In the genomic region with DNA sequence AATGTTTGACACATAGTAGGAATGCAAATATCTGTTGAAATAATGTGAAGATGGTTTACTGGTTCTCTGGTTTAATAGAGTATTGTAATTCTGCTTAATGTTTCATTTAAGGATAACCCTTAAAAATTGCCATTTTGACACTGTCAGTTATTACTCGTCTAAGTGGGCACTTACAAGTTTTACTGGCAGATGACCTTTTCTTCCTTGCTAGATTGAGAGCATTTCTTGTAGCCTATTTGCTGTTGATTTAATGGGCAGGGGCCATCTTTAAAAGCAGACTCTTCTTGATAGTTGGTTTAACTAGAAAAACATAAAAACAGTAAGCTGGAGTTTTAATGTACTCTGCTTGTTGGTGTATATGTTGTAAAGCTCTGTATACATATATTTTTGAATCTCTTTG, we compare ENCODE assay signal across 8 cellular contexts. TPM values are rescaled to one million over a fixed set of nuclear protein-coding genes. Genes with fewer than 3 reads are reported as not detected.
DNase-seq lines count a peak whose midpoint lies in the region; ATAC-seq and TF ChIP-seq lines count a peak whose summit lies in the region.

No MANE protein-coding gene starts in this region.

- no peaks in the 10 kb centered on the region for H3K27me3 Mint-ChIP-seq in activated T-helper 1 cell treated with anti-CD3 and anti-CD28 coated beads, Interleukin-12 subunit alpha, Interleukin-12 subunit beta, Interleukin-2, Interleukin-4 antibody, amounts not matched to agents 30 ng/mL and 10 ng/mL and 1 ng/mL, durations not matched to agents 14 hours and 24 hours and 36 hours (ENCODE audit: insufficient read depth)
- H3K27me3 Mint-ChIP-seq in type B pancreatic cell, result peaks cover 3% of the 10 kb centered on the region

- intact Hi-C loops in Right ventricle myocardium inferior (cut with DNase I) (loop anchor here (2.0 to 10.0 kb wide), 2 partner anchors 73 to 137 kb away; a partner anchor contains a TSS), left lung (cut with DNase I) (no loop called here)
- intact Hi-C loops in activated T-helper 1 cell treated with anti-CD3 and anti-CD28 coated beads, Interleukin-12 subunit alpha, Interleukin-12 subunit beta, Interleukin-2, Interleukin-4 antibody, amounts not matched to agents 30 ng/mL and 10 ng/mL and 1 ng/mL, durations not matched to agents 14 hours and 24 hours and 36 hours (cut with micrococcal nuclease), result loop anchor here (2.0 to 5.0 kb wide), 3 partner anchors 37 to 709 kb away; a partner anchor contains a TSS

- H3K27me3 ChIP-seq in cardiac muscle cell (no peaks in the 10 kb centered on the region), left lung (peaks cover 0 to 11% of the 10 kb centered on the region in 2 donors)

- ATAC-seq in Right ventricle myocardium inferior, result no peak
- no peak for ATAC-seq in left lung
- ATAC-seq in left lobe of liver, result no peak

- H3K27ac ChIP-seq in cardiac muscle cell, result peak overlapping the region; percentile 99
- H3K27ac ChIP-seq in left lung, result peak overlapping the region in 1 of 2 donors; percentile 15

- peak overlapping the region; percentile 97 for H3K4me3 Mint-ChIP-seq in activated T-helper 1 cell treated with anti-CD3 and anti-CD28 coated beads, Interleukin-12 subunit alpha, Interleukin-12 subunit beta, Interleukin-2, Interleukin-4 antibody, amounts not matched to agents 30 ng/mL and 10 ng/mL and 1 ng/mL, durations not matched to agents 14 hours and 24 hours and 36 hours
- peak overlapping the region; percentile 100 for H3K4me3 Mint-ChIP-seq in type B pancreatic cell

- TF ChIP-seq CTCF in cardiac muscle cell (IDR thresholded peaks at IDR 0.05; ENCODE audit: low read depth, low read length) (no peak), left lung (IDR thresholded peaks at IDR 0.05) (no peak), type B pancreatic cell (conservative IDR thresholded peaks at IDR 0.05) (no peak)

- peak overlapping the region; percentile 10 for H3K27ac Mint-ChIP-seq in activated T-helper 1 cell treated with anti-CD3 and anti-CD28 coated beads, Interleukin-12 subunit alpha, Interleukin-12 subunit beta, Interleukin-2, Interleukin-4 antibody, amounts not matched to agents 30 ng/mL and 10 ng/mL and 1 ng/mL, durations not matched to agents 14 hours and 24 hours and 36 hours
- H3K27ac Mint-ChIP-seq in type B pancreatic cell, result peak overlapping the region; percentile 98

- H3K4me3 ChIP-seq in cardiac muscle cell (peak overlapping the region; percentile 91), left lung (peak overlapping the region; percentile 81 to 88)

- H3K9me3 Mint-ChIP-seq in activated T-helper 1 cell treated with anti-CD3 and anti-CD28 coated beads, Interleukin-12 subunit alpha, Interleukin-12 subunit beta, Interleukin-2, Interleukin-4 antibody, amounts not matched to agents 30 ng/mL and 10 ng/mL and 1 ng/mL, durations not matched to agents 14 hours and 24 hours and 36 hours, result no peaks in the 10 kb centered on the region
- H3K9me3 Mint-ChIP-seq in type B pancreatic cell, result no peaks in the 10 kb centered on the region

- peaks cover 28% of the 10 kb centered on the region for H3K4me1 Mint-ChIP-seq in activated T-helper 1 cell treated with anti-CD3 and anti-CD28 coated beads, Interleukin-12 subunit alpha, Interleukin-12 subunit beta, Interleukin-2, Interleukin-4 antibody, amounts not matched to agents 30 ng/mL and 10 ng/mL and 1 ng/mL, durations not matched to agents 14 hours and 24 hours and 36 hours (ENCODE audit: low read depth)
- peaks cover 31% of the 10 kb centered on the region for H3K4me1 Mint-ChIP-seq in type B pancreatic cell (ENCODE audit: unreplicated experiment)

- no peaks in the 10 kb centered on the region for H3K36me3 ChIP-seq in cardiac muscle cell
- H3K36me3 ChIP-seq in left lung, result no peaks in the 10 kb centered on the region

- H3K9me3 ChIP-seq in cardiac muscle cell (ENCODE audit: low read depth), result no peaks in the 10 kb centered on the region
- no peaks in the 10 kb centered on the region for H3K9me3 ChIP-seq in left lung

- H3K4me1 ChIP-seq in cardiac muscle cell (ENCODE audit: low read depth) (peaks cover 29% of the 10 kb centered on the region), left lung (peaks cover 11 to 15% of the 10 kb centered on the region in 2 donors)

- DNase-seq in cardiac muscle cell (ENCODE audit: low read depth in 1 of 2, low spot score in 1 of 2) (no peak), Right ventricle myocardium inferior (ENCODE audit: missing footprints) (no peak), left lung (no peak), type B pancreatic cell (ENCODE audit: extremely low spot score, unreplicated experiment) (no peak), NCI-H187 (lab: John Stamatoyannopoulos, UW) (no peak), left lobe of liver (ENCODE audit: low spot score) (no peak), NCI-H1930 (lab: John Stamatoyannopoulos, UW) (no peak)
- DNase-seq in activated T-helper 1 cell treated with anti-CD3 and anti-CD28 coated beads, Interleukin-12 subunit alpha, Interleukin-12 subunit beta, Interleukin-2, Interleukin-4 antibody, amounts not matched to agents 30 ng/mL and 10 ng/mL and 1 ng/mL, durations not matched to agents 14 hours and 24 hours and 36 hours (ENCODE audit: low spot score), result no peak

- peaks cover 12% of the 10 kb centered on the region for H3K36me3 Mint-ChIP-seq in activated T-helper 1 cell treated with anti-CD3 and anti-CD28 coated beads, Interleukin-12 subunit alpha, Interleukin-12 subunit beta, Interleukin-2, Interleukin-4 antibody, amounts not matched to agents 30 ng/mL and 10 ng/mL and 1 ng/mL, durations not matched to agents 14 hours and 24 hours and 36 hours (ENCODE audit: low read depth)
- H3K36me3 Mint-ChIP-seq in type B pancreatic cell, result peaks cover 12% of the 10 kb centered on the region

RNA-seq across cellular contexts. Expression of a gene that starts 1.9 kb away (rescaled TPM):
- total RNA-seq in cardiac muscle cell, result 68.1 and 87.4 TPM in 2 replicates
- 77.8 and 86.3 TPM in 2 replicates for polyA plus RNA-seq in cardiac muscle cell
- 35.8 TPM for total RNA-seq in Right ventricle myocardium inferior
- total RNA-seq in activated T-helper 1 cell treated with anti-CD3 and anti-CD28 coated beads, Interleukin-12 subunit alpha, Interleukin-12 subunit beta, Interleukin-2, Interleukin-4 antibody, amounts not matched to agents 30 ng/mL and 10 ng/mL and 1 ng/mL, durations not matched to agents 14 hours and 24 hours and 36 hours, result 25.5 and 25.9 TPM in 2 replicates
- total RNA-seq in left lung, result 10 to 100 TPM; 42.7 to 59.3 TPM
- total RNA-seq in type B pancreatic cell (ENCODE audit: low replicate concordance), result 48.9 and 55.5 TPM in 2 replicates
- total RNA-seq in left lobe of liver, result 23.2 TPM

RNA-seq across cellular contexts. Expression of a gene that starts 29.3 kb away (rescaled TPM):
- 32.0 and 52.0 TPM in 2 replicates for total RNA-seq in cardiac muscle cell
- 66.1 and 84.8 TPM in 2 replicates for polyA plus RNA-seq in cardiac muscle cell
- 33.1 TPM for total RNA-seq in Right ventricle myocardium inferior
- total RNA-seq in activated T-helper 1 cell treated with anti-CD3 and anti-CD28 coated beads, Interleukin-12 subunit alpha, Interleukin-12 subunit beta, Interleukin-2, Interleukin-4 antibody, amounts not matched to agents 30 ng/mL and 10 ng/mL and 1 ng/mL, durations not matched to agents 14 hours and 24 hours and 36 hours, result 3.9 and 5.2 TPM in 2 replicates
- total RNA-seq in left lung, result 10 to 100 TPM; 10.8 to 11.0 TPM
- total RNA-seq in type B pancreatic cell (ENCODE audit: low replicate concordance), result 8.9 and 16.0 TPM in 2 replicates
- total RNA-seq in left lobe of liver, result 10.6 TPM

Comparison
In these comparisons a context has a peak if more than half of its experiments do, and no peak if none do; other contexts are left out.
1. intact Hi-C loops: an anchor here in Right ventricle myocardium inferior (2.0 to 10.0 kb wide) and activated T-helper 1 cell treated with anti-CD3 and anti-CD28 coated beads, Interleukin-12 subunit alpha, Interleukin-12 subunit beta, Interleukin-2, Interleukin-4 antibody, amounts not matched to agents 30 ng/mL and 10 ng/mL and 1 ng/mL, durations not matched to agents 14 hours and 24 hours and 36 hours (2.0 to 5.0 kb wide); none called in left lung.